Comparison of ENCODE assay signal across 30 cellular contexts in the genomic region with DNA sequence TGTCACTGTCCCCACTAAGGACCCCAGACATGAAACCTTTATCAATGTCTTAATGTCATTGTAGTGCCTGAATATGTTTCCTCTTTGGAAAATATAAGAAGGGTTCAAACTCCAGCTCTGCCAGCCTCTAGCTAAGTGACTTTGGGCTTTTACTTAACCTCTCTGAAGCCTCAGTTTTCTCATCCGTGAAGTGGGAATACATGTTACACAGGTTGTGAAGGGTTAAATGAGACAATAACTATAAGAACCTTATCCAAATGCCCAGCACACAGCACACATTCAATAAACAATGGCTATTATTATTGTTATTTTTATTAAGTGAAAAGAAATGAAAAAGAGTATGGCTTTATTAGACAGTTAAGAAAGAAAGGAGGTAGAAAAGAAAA. TPM values are rescaled to one million over a fixed set of nuclear protein-coding genes. Genes with fewer than 3 reads are reported as not detected.
"Had no signal": no experiment of that assay in that cellular context is flagged by ENCODE, and none has a peak within 500 bp of the region (broad histone marks: within the 10 kb centered on the region; RNA-seq: fewer than 3 reads in every experiment).

No MANE protein-coding gene starts in this region.

- H3K4me3 Mint-ChIP-seq: natural killer cell; nephron; neural progenitor cell; stimulated activated memory B cell treated with anti-CD40 and anti-IgM and Interleukin-4, amounts not matched to agents 10 μg/mL and 1 μg/mL and 100 μg/mL, for 72 hours; stimulated activated naive CD8-positive, alpha-beta T cell treated with anti-CD3 and anti-CD28 coated beads, Interleukin-15, amount 100 ng/mL, for 72 hours; type B pancreatic cell had no signal

- H3K4me2 ChIP-seq: neural progenitor cell, smooth muscle cell had no signal

- H3K36me3 ChIP-seq: neural progenitor cell, ovary, spleen, suprapubic skin, tibial artery, transverse colon, upper lobe of right lung, uterus had no signal

- ATAC-seq: natural killer cell; psoas muscle; right cardiac atrium; sciatic nerve; stimulated activated memory B cell treated with anti-CD40 and anti-IgM and Interleukin-4, amounts not matched to agents 10 μg/mL and 1 μg/mL and 100 μg/mL, for 72 hours; stimulated activated naive CD8-positive, alpha-beta T cell treated with anti-CD3 and anti-CD28 coated beads, Interleukin-15, amount 100 ng/mL, for 72 hours; stimulated activated naive CD8-positive, alpha-beta T cell treated with anti-CD3 and anti-CD28 coated beads, Interleukin-15, Interleukin-2, amounts not matched to agents 100 U/mL and 50 U/mL, for 24 hours had no signal

- H3K79me2 ChIP-seq: parathyroid adenoma had no signal

- H3K9ac ChIP-seq: neural progenitor cell, parathyroid adenoma had no signal

- H3K36me3 Mint-ChIP-seq: natural killer cell; stimulated activated memory B cell treated with anti-CD40 and anti-IgM and Interleukin-4, amounts not matched to agents 10 μg/mL and 1 μg/mL and 100 μg/mL, for 72 hours; type B pancreatic cell had no signal

- H3K4me1 ChIP-seq: neural progenitor cell, parathyroid adenoma, psoas muscle, spleen, suprapubic skin, testis, tibial artery, upper lobe of right lung, uterus had no signal

- H3K9me3 Mint-ChIP-seq: natural killer cell; nephron; stimulated activated memory B cell treated with anti-CD40 and anti-IgM and Interleukin-4, amounts not matched to agents 10 μg/mL and 1 μg/mL and 100 μg/mL, for 72 hours; stimulated activated naive CD8-positive, alpha-beta T cell treated with anti-CD3 and anti-CD28 coated beads, Interleukin-15, amount 100 ng/mL, for 72 hours; type B pancreatic cell had no signal

- H3K27ac ChIP-seq: neural progenitor cell, ovary, parathyroid adenoma, psoas muscle, skin epidermis, spleen, suprapubic skin, testis, tibial artery, transverse colon, upper lobe of right lung, uterus had no signal

- H3K9me3 ChIP-seq: ovary, psoas muscle, spleen, suprapubic skin, testis, tibial artery, transverse colon, upper lobe of right lung, uterus had no signal

- H3K27me3 ChIP-seq: neural progenitor cell, ovary, suprapubic skin, testis, tibial artery, transverse colon, upper lobe of right lung, uterus had no signal

- H3K4me3 ChIP-seq: neural progenitor cell, ovary, psoas muscle, skin epidermis, smooth muscle cell, spleen, suprapubic skin, testis, tibial artery, transverse colon, upper lobe of right lung, uterus had no signal

- H3K27me3 Mint-ChIP-seq: type B pancreatic cell had no signal

- H3K4me1 Mint-ChIP-seq: nephron; stimulated activated naive CD8-positive, alpha-beta T cell treated with anti-CD3 and anti-CD28 coated beads, Interleukin-15, amount 100 ng/mL, for 72 hours had no signal

- H2AFZ ChIP-seq: neural progenitor cell, parathyroid adenoma had no signal

- DNase-seq: natural killer cell; occipital lobe; ovary; posterior cingulate gyrus; psoas muscle; right cardiac atrium; spleen; stimulated activated CD4-positive, alpha-beta T cell treated with anti-CD3 and anti-CD28 coated beads, Interleukin-12 subunit alpha, Interleukin-12 subunit beta, amount 100 ng/mL, for 4 hours; stimulated activated CD4-positive, alpha-beta T cell treated with anti-CD3 and anti-CD28 coated beads, Interleukin-1b, Interleukin-23, amount 100 ng/mL, for 48 hours; stimulated activated CD4-positive, alpha-beta T cell treated with anti-CD3 and anti-CD28 coated beads, Interleukin-4, amount 100 ng/mL, for 1 hour; stimulated activated CD4-positive, alpha-beta T cell treated with anti-CD3 and anti-CD28 coated beads, Interleukin-4, amount 100 ng/mL, for 4 hours; stimulated activated CD8-positive, alpha-beta memory T cell treated with anti-CD3 and anti-CD28 coated beads, Interleukin-4, amount 100 ng/mL, for 48 hours; stimulated activated naive CD4-positive, alpha-beta T cell; stimulated activated naive CD8-positive, alpha-beta T cell treated with anti-CD3 and anti-CD28 coated beads, Interleukin-15, amount 100 ng/mL, for 72 hours; stimulated activated naive CD8-positive, alpha-beta T cell treated with anti-CD3 and anti-CD28 coated beads, Interleukin-15, Interleukin-2, amounts not matched to agents 100 U/mL and 50 U/mL, for 24 hours; substantia nigra; testis; tibial artery; transverse colon; upper lobe of right lung; uterus had no signal

- H3K27ac Mint-ChIP-seq: natural killer cell; nephron; stimulated activated memory B cell treated with anti-CD40 and anti-IgM and Interleukin-4, amounts not matched to agents 10 μg/mL and 1 μg/mL and 100 μg/mL, for 72 hours; stimulated activated naive CD8-positive, alpha-beta T cell treated with anti-CD3 and anti-CD28 coated beads, Interleukin-15, amount 100 ng/mL, for 72 hours; type B pancreatic cell had no signal

RNA-seq across cellular contexts. Expression of a gene that starts 15.7 kb away (rescaled TPM):
- total RNA-seq: natural killer cell, sciatic nerve, spleen, suprapubic skin, transverse colon had no signal
- polyA plus RNA-seq: spleen had no signal
